ENCODE assay signal across 1 cellular context in the genomic region with DNA sequence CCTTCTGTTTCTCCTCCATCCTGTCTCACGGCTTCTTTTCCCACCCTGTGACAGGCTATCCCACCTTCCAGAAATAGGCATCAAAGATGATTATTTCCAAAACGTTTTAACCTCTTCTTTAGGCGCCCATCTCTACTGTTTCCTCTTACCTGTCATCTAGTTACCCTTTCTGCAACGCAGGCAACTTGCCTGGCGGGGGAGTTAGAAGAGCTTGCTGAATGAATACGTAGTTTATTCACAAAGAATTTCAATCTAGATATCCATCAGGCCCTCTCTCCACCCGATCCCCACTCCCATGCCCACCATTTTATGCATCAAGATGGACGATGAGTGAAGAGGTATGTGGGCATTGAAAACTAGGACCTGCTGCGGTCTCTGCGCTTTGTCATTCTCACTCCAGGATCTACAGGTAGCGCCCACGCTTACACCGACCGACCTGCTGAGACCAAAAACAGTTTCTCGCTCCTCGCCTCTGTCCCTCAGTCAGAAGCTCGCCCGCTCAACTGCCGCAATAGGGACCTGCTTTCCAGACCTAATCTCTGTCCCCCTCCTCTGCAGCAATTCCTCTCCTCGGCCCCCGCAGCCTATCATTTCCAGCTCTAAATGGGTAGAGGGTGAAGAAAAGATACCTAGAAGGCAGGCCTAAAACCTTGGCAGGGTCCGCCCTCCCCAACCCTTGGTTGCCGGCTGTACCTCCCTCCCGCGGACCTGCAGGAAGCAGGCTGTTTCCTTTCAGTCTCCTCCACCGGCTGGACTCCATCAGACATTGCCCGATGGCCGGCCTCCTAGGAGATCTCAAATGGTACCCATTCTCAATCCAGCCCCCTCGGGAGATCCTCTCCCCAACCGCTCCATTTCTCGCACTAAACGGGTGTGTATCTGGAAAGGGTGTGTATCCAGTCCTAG.
TF ChIP-seq lines count a peak whose summit lies in the region.

No MANE protein-coding gene starts in this region.

TF ChIP-seq in K562, 482 proteins besides CTCF, POLR2A, EP300 and RAD21:
- TF ChIP-seq ZNF507 (tag; conservative IDR thresholded peaks at IDR 0.05), result no peak
